ENCODE assay signal across 8 cellular contexts in genomic region chr2:236352761-236353593, GRCh38.
DNase-seq lines count a peak whose midpoint lies in the region; ATAC-seq and TF ChIP-seq lines count a peak whose summit lies in the region.

No MANE protein-coding gene starts in this region.

- H3K27me3 ChIP-seq in AG04450 (ENCODE audit: control insufficient read depth, insufficient read depth, low read length) (peaks cover 3% of the 10 kb centered on the region), body of pancreas (no peaks in the 10 kb centered on the region), left lung (no peaks in the 10 kb centered on the region), upper lobe of left lung (no peaks in the 10 kb centered on the region)

- TF ChIP-seq POLR2A in body of pancreas (IDR thresholded peaks at IDR 0.05) (no peak), upper lobe of left lung (IDR thresholded peaks at IDR 0.05) (no peak)

- H3K36me3 ChIP-seq in body of pancreas (replicated peaks in 1 of 2; ENCODE audit: insufficient read depth in 1 of 2, low read depth in 2 of 2): no peaks in the 10 kb centered on the region
- H3K36me3 ChIP-seq in left lung: no peaks in the 10 kb centered on the region
- no peaks in the 10 kb centered on the region for H3K36me3 ChIP-seq in upper lobe of left lung

- ATAC-seq in body of pancreas (peak; percentile 47), left lung (peak; percentile 72), upper lobe of left lung (ENCODE audit: low FRiP score in 2 of 2) (peak in 1 of 2 donors; percentile 71), GM21423 (IDR thresholded peaks at IDR 0.05; ENCODE audit: unreplicated experiment) (no peak)

- H3K9me3 ChIP-seq in AG04450 (ENCODE audit: control insufficient read depth, insufficient read depth, low read length) (no peaks in the 10 kb centered on the region), body of pancreas (no peaks in the 10 kb centered on the region), left lung (no peaks in the 10 kb centered on the region), upper lobe of left lung (no peaks in the 10 kb centered on the region)

- no peaks in the 10 kb centered on the region for H3K36me3 Mint-ChIP-seq in activated T-helper 2 cell treated with anti-CD3 and anti-CD28 coated beads, Interferon-gamma antibody, Interleukin-2, Interleukin-4, amounts not matched to agents 10 μg/mL and 5 μg/mL and 100 μg/mL, durations not matched to agents 14 hours and 24 hours and 36 hours (ENCODE audit: low read depth)

- peaks cover 4% of the 10 kb centered on the region for H3K4me1 Mint-ChIP-seq in activated T-helper 2 cell treated with anti-CD3 and anti-CD28 coated beads, Interferon-gamma antibody, Interleukin-2, Interleukin-4, amounts not matched to agents 10 μg/mL and 5 μg/mL and 100 μg/mL, durations not matched to agents 14 hours and 24 hours and 36 hours (ENCODE audit: low read depth)

- no peak overlapping the region for H3K4me3 ChIP-seq in AG04450 (ENCODE audit: low read depth, low read length)
- H3K4me3 ChIP-seq in body of pancreas: no peak overlapping the region
- no peak overlapping the region for H3K4me3 ChIP-seq in left lung
- no peak overlapping the region for H3K4me3 ChIP-seq in upper lobe of left lung

- H3K27ac Mint-ChIP-seq in activated T-helper 2 cell treated with anti-CD3 and anti-CD28 coated beads, Interferon-gamma antibody, Interleukin-2, Interleukin-4, amounts not matched to agents 10 μg/mL and 5 μg/mL and 100 μg/mL, durations not matched to agents 14 hours and 24 hours and 36 hours: no peak overlapping the region

- WGBS in body of pancreas, 2 donors: 12 to 14% methylated on average over 14 of the region's 14 CpGs
- whole genome bisulfite sequencing in upper lobe of left lung, 2 donors: 19 to 20% methylated on average over 14 of the region's 14 CpGs

- TF ChIP-seq EP300 in upper lobe of left lung (IDR thresholded peaks at IDR 0.05): no peak

- intact Hi-C loops in body of pancreas (cut with DNase I): loop anchor here (5.0 to 10.0 kb wide), 2 partner anchors 672 to 709 kb away; no protein-coding TSS in a partner anchor
- intact Hi-C loops in left lung (cut with DNase I): loop anchor here in 1 of 2 donors (5.0 to 10.0 kb wide), 2 partner anchors 212 to 709 kb away; partner anchors contain the start of gene ACKR3
- intact Hi-C loops in activated T-helper 2 cell treated with anti-CD3 and anti-CD28 coated beads, Interferon-gamma antibody, Interleukin-2, Interleukin-4, amounts not matched to agents 10 μg/mL and 5 μg/mL and 100 μg/mL, durations not matched to agents 14 hours and 24 hours and 36 hours (cut with micrococcal nuclease): loop anchor here (1.0 to 5.0 kb wide), 4 partner anchors 159 to 719 kb away; partner anchors contain the start of gene ACKR3

- H3K4me1 ChIP-seq in body of pancreas (no peaks in the 10 kb centered on the region), left lung (no peaks in the 10 kb centered on the region), upper lobe of left lung (no peaks in the 10 kb centered on the region)

- no peaks in the 10 kb centered on the region for H3K9me3 Mint-ChIP-seq in activated T-helper 2 cell treated with anti-CD3 and anti-CD28 coated beads, Interferon-gamma antibody, Interleukin-2, Interleukin-4, amounts not matched to agents 10 μg/mL and 5 μg/mL and 100 μg/mL, durations not matched to agents 14 hours and 24 hours and 36 hours

- CTCF ChIA-PET in AG04450 (lab: Charles Lee): interaction anchor here (0.6 to 3.5 kb wide), 25 partner anchors 9 to 1219 kb away, joined by 3 to 57 read pairs (median 6); partner anchors contain the start of gene COPS8

- H3K27me3 Mint-ChIP-seq in activated T-helper 2 cell treated with anti-CD3 and anti-CD28 coated beads, Interferon-gamma antibody, Interleukin-2, Interleukin-4, amounts not matched to agents 10 μg/mL and 5 μg/mL and 100 μg/mL, durations not matched to agents 14 hours and 24 hours and 36 hours (ENCODE audit: low read depth): no peaks in the 10 kb centered on the region

- H3K4me3 Mint-ChIP-seq in activated T-helper 2 cell treated with anti-CD3 and anti-CD28 coated beads, Interferon-gamma antibody, Interleukin-2, Interleukin-4, amounts not matched to agents 10 μg/mL and 5 μg/mL and 100 μg/mL, durations not matched to agents 14 hours and 24 hours and 36 hours (ENCODE audit: low read depth): no peak overlapping the region

- DNase-seq in AG04450 (ENCODE audit: low read depth, low spot score): no peak
- DNase-seq in GM10266 (ENCODE audit: extremely low spot score): peak; percentile 57
- DNase-seq in NCI-H460 (ENCODE audit: extremely low read depth, low read depth): peak; percentile 26
- DNase-seq in body of pancreas: peak in 2 of 4 donors; percentile 27 to 38
- no peak for DNase-seq in left lung
- no peak for DNase-seq in upper lobe of left lung
- DNase-seq in activated T-helper 2 cell treated with anti-CD3 and anti-CD28 coated beads, Interferon-gamma antibody, Interleukin-2, Interleukin-4, amounts not matched to agents 10 μg/mL and 5 μg/mL and 100 μg/mL, durations not matched to agents 14 hours and 24 hours and 36 hours (ENCODE audit: low spot score): no peak

- POLR2A ChIA-PET in AG04450 (lab: Yijun Ruan, JAX): no interaction called here

- H3K27ac ChIP-seq in AG04450 (ENCODE audit: low read depth, low read length): no peak overlapping the region
- H3K27ac ChIP-seq in body of pancreas: no peak overlapping the region
- H3K27ac ChIP-seq in left lung: no peak overlapping the region
- H3K27ac ChIP-seq in upper lobe of left lung: no peak overlapping the region

- TF ChIP-seq CTCF in AG04450 (IDR thresholded peaks at IDR 0.05; ENCODE audit: low read depth, low read length) (peak; percentile 82), GM10266 (IDR thresholded peaks at IDR 0.05; ENCODE audit: control insufficient read depth, insufficient read depth, low read depth, missing control alignments) (peak; percentile 79), body of pancreas (IDR thresholded peaks at IDR 0.05) (peak; percentile 35 to 93 (median 82)), left lung (IDR thresholded peaks at IDR 0.05) (peak; percentile 71 to 73), upper lobe of left lung (IDR thresholded peaks at IDR 0.05) (peak; percentile 59 to 84 (median 80))

Comparison
In these comparisons a context has a peak if more than half of its experiments do, and no peak if none do; other contexts are left out.
1. DNase-seq: peak in GM10266 (single experiment) and NCI-H460 (single experiment); none in AG04450 (single experiment), left lung (0 of 2), upper lobe of left lung (0 of 2) and activated T-helper 2 cell treated with anti-CD3 and anti-CD28 coated beads, Interferon-gamma antibody, Interleukin-2, Interleukin-4, amounts not matched to agents 10 μg/mL and 5 μg/mL and 100 μg/mL, durations not matched to agents 14 hours and 24 hours and 36 hours (single experiment).
2. Peak in every context shown above with its lines, with median percentiles within 50 percentile points of each other: CTCF ChIP-seq.